Comparison of ENCODE assay signal across 26 cellular contexts in genomic region chr14:32728957-32729356, GRCh38.
A peak's percentile ranks its signal among the peaks of the same experiment; 100 is the strongest.
DNase-seq lines count a peak whose midpoint lies in the region; ATAC-seq and TF ChIP-seq lines count a peak whose summit lies in the region.
"Had no signal": no experiment of that assay in that cellular context is flagged by ENCODE, and none has a peak within 500 bp of the region (broad histone marks: within the 10 kb centered on the region; RNA-seq: fewer than 3 reads in every experiment).

No MANE protein-coding gene starts in this region.

- H3K27ac ChIP-seq in layer of hippocampus (ENCODE audit: low read depth, low read length): peak overlapping the region; percentile 54
- H3K27ac ChIP-seq: parathyroid adenoma, PC-9, thoracic aorta had no signal

- no peaks in the 10 kb centered on the region for H3K27me3 Mint-ChIP-seq in brain
- no peaks in the 10 kb centered on the region for H3K27me3 Mint-ChIP-seq in activated naive CD8-positive, alpha-beta T cell treated with anti-CD3 and anti-CD28 coated beads for 36 hours
- H3K27me3 Mint-ChIP-seq: CD4-positive, alpha-beta T cell had no signal

- no peaks in the 10 kb centered on the region for H3K36me3 Mint-ChIP-seq in brain
- H3K36me3 Mint-ChIP-seq in activated naive CD8-positive, alpha-beta T cell treated with anti-CD3 and anti-CD28 coated beads for 36 hours: no peaks in the 10 kb centered on the region

- H3K27me3 ChIP-seq in layer of hippocampus (ENCODE audit: control insufficient read depth, insufficient read depth, low read length): no peaks in the 10 kb centered on the region

- no peaks in the 10 kb centered on the region for H3K9me3 Mint-ChIP-seq in brain
- no peaks in the 10 kb centered on the region for H3K9me3 Mint-ChIP-seq in activated naive CD8-positive, alpha-beta T cell treated with anti-CD3 and anti-CD28 coated beads for 36 hours
- H3K9me3 Mint-ChIP-seq: activated T-cell treated with anti-CD3 and anti-CD28 coated beads, Interleukin-2, amount 50 U/mL, for 72 hours; CD4-positive, alpha-beta T cell; GM23338; nephron progenitor cell; T-helper 1 cell treated with Interleukin-12 subunit alpha and Interleukin-12 subunit beta and Interleukin-4 antibody, amounts not matched to agents 30 μg/mL and 1 μg/mL, for 36 hours had no signal

- H3K4me3 Mint-ChIP-seq in brain: peak overlapping the region; percentile 31 to 74 (median 55)
- H3K4me3 Mint-ChIP-seq in activated naive CD8-positive, alpha-beta T cell treated with anti-CD3 and anti-CD28 coated beads for 36 hours: no peak overlapping the region
- H3K4me3 Mint-ChIP-seq: activated T-cell treated with anti-CD3 and anti-CD28 coated beads, Interleukin-2, amount 50 U/mL, for 72 hours; CD4-positive, alpha-beta T cell; GM23338; nephron progenitor cell; T-helper 1 cell treated with Interleukin-12 subunit alpha and Interleukin-12 subunit beta and Interleukin-4 antibody, amounts not matched to agents 30 μg/mL and 1 μg/mL, for 36 hours had no signal

- H3K4me1 Mint-ChIP-seq in brain: peaks cover 100% of the 10 kb centered on the region
- no peaks in the 10 kb centered on the region for H3K4me1 Mint-ChIP-seq in activated naive CD8-positive, alpha-beta T cell treated with anti-CD3 and anti-CD28 coated beads for 36 hours

- peak; percentile 17 for DNase-seq in NCI-H2227 (lab: John Stamatoyannopoulos, UW; ENCODE audit: unreplicated experiment)
- DNase-seq in NCI-H2227 treated with DMSO at 0.1 percent for 48 hours (lab: John Stamatoyannopoulos, UW): no peak
- DNase-seq in NCI-H1092 (lab: John Stamatoyannopoulos, UW): no peak
- DNase-seq in activated naive CD8-positive, alpha-beta T cell treated with anti-CD3 and anti-CD28 coated beads for 36 hours: no peak
- DNase-seq: activated CD4-positive, alpha-beta T cell treated with anti-CD3 and anti-CD28 coated beads, Interleukin-2, amount 50 U/mL, for 4 hours; activated CD4-positive, CD25-positive, alpha-beta regulatory T cell; activated naive CD4-positive, alpha-beta T cell treated with Interleukin-2 at 50 U/mL for 16 hours; activated T-cell treated with anti-CD3 and anti-CD28 coated beads, Interleukin-2, amount 50 U/mL, for 72 hours; AML-193; CD4-positive, alpha-beta T cell; IMR-90; mammary epithelial cell; MV-4-11; NCI-H446 treated with DMSO at 0.1 percent for 48 hours; nephron progenitor cell; PC-9; right cardiac atrium; SK-N-SH; stimulated activated naive CD8-positive, alpha-beta T cell treated with anti-CD3 and anti-CD28 coated beads, Interleukin-15, Interleukin-2, amounts not matched to agents 100 U/mL and 50 U/mL, for 24 hours had no signal

- TF ChIP-seq CTCF in brain (conservative IDR thresholded peaks at IDR 0.05): no peak

- no peak for ATAC-seq in GM21390 (IDR thresholded peaks at IDR 0.05; ENCODE audit: unreplicated experiment)
- ATAC-seq: activated T-cell treated with anti-CD3 and anti-CD28 coated beads, Interleukin-2, amount 50 U/mL, for 72 hours; GM23338; right cardiac atrium; stimulated activated naive CD8-positive, alpha-beta T cell treated with anti-CD3 and anti-CD28 coated beads, Interleukin-15, Interleukin-2, amounts not matched to agents 100 U/mL and 50 U/mL, for 24 hours had no signal

- H3K27ac Mint-ChIP-seq in brain: peak overlapping the region; percentile 65 to 95 (median 91)
- no peak overlapping the region for H3K27ac Mint-ChIP-seq in activated naive CD8-positive, alpha-beta T cell treated with anti-CD3 and anti-CD28 coated beads for 36 hours
- H3K27ac Mint-ChIP-seq: activated T-cell treated with anti-CD3 and anti-CD28 coated beads, Interleukin-2, amount 50 U/mL, for 72 hours; CD4-positive, alpha-beta T cell; GM23338; nephron progenitor cell; T-helper 1 cell treated with Interleukin-12 subunit alpha and Interleukin-12 subunit beta and Interleukin-4 antibody, amounts not matched to agents 30 μg/mL and 1 μg/mL, for 36 hours had no signal
